Comparison of ENCODE assay signal across 19 cellular contexts in genomic region chr18:42069036-42069435, GRCh38.
DNase-seq lines count a peak whose midpoint lies in the region; ATAC-seq, FAIRE-seq and TF ChIP-seq lines count a peak whose summit lies in the region.
"Had no signal": no experiment of that assay in that cellular context is flagged by ENCODE, and none has a peak within 500 bp of the region (broad histone marks: within the 10 kb centered on the region; RNA-seq: fewer than 3 reads in every experiment).

No MANE protein-coding gene starts in this region.

- TF ChIP-seq CTCF in GM12878 (IDR thresholded peaks at IDR 0.05 in 2 of 3, conservative IDR thresholded peaks at IDR 0.05 in 1 of 3; ENCODE audit: control insufficient read depth in 2 of 3, extremely low read depth in 1 of 3, insufficient read depth in 1 of 3, low read depth in 3 of 3, low read length in 3 of 3): no peak

- CTCF ChIA-PET in GM12878 (lab: Yijun Ruan, JAX): interaction anchor here (1.0 to 10.4 kb wide), 6 partner anchors 10 to 41 kb away, joined by 3 to 104 read pairs (median 4); no protein-coding TSS in a partner anchor
- CTCF ChIA-PET in activated CD8-positive, alpha-beta memory T cell treated with anti-CD3 and anti-CD28 coated beads, Interleukin-2, amount 10 ng/mL, durations not matched to agents 7 days and 5 days (lab: Charles Lee): interaction anchor here (1.5 to 3.7 kb wide), 2 partner anchors 16 to 18 kb away, joined by 5 to 14 read pairs; no protein-coding TSS in a partner anchor

- no TSS peak for BruUV-seq in GM12878 (replicated peaks; lab: Mats Ljungman, UMichigan)

- H3K4me3 ChIP-seq in GM12878 (no peak overlapping the region), MG63 (no peak overlapping the region)
- H3K4me3 ChIP-seq: A549, HAP-1, K562 had no signal

- H3K27me3 ChIP-seq in GM12878 (replicated peaks in 1 of 2; ENCODE audit: control insufficient read depth in 2 of 2, insufficient read depth in 2 of 2, low read length in 1 of 2) (no peaks in the 10 kb centered on the region), MG63 (no peaks in the 10 kb centered on the region)
- H3K27me3 ChIP-seq: BE2C had no signal

- H3K9me3 ChIP-seq in GM12878 (replicated peaks; ENCODE audit: control insufficient read depth, insufficient read depth, low read length): no peaks in the 10 kb centered on the region
- no peaks in the 10 kb centered on the region for H3K9me3 ChIP-seq in MG63
- H3K9me3 ChIP-seq: A549, BE2C, HAP-1 had no signal

- RAD21 ChIA-PET in GM12878 (lab: Charles Lee; ENCODE audit: unreplicated experiment): interaction anchor here (1.4 kb wide), 1 partner anchor 17 kb away, joined by 6 read pairs; no protein-coding TSS in a partner anchor

- no peak for TF ChIP-seq EP300 in GM12878 (IDR thresholded peaks at IDR 0.05; ENCODE audit: borderline replicate concordance in 1 of 2, control insufficient read depth in 1 of 2, low read depth in 2 of 2, low read length in 2 of 2)

- H3K36me3 ChIP-seq in GM12878 (ENCODE audit: control insufficient read depth in 2 of 2, insufficient read depth in 2 of 2, low read length in 1 of 2) (peaks cover 0 to 14% of the 10 kb centered on the region in 2 experiments; a peak in 2 of 4 replicates), MG63 (no peaks in the 10 kb centered on the region)
- H3K36me3 ChIP-seq: BE2C, HAP-1 had no signal

- intact Hi-C loops in GM12878 (cut with micrococcal nuclease; ENCODE audit: unreplicated experiment): no loop called here

- SMC1A ChIA-PET in GM12878 (lab: Charles Lee; ENCODE audit: uncharacterized antibody, unreplicated experiment): interaction anchor here (0.5 to 2.0 kb wide), 4 partner anchors 9 to 29 kb away, joined by 3 to 6 read pairs (median 3); no protein-coding TSS in a partner anchor

- H3K9ac ChIP-seq in GM12878 (ENCODE audit: control insufficient read depth, insufficient read depth, low read length): no peak overlapping the region

- H3K27ac Mint-ChIP-seq in activated CD8-positive, alpha-beta memory T cell treated with anti-CD3 and anti-CD28 coated beads, Interleukin-2, amount 10 ng/mL, durations not matched to agents 7 days and 5 days: no peak overlapping the region
- H3K27ac Mint-ChIP-seq: HFFc6 had no signal

- peak; percentile 7 for FAIRE-seq in GM12878 (lab: Jason Lieb, UNC)
- FAIRE-seq: A549, GM12892, GM19239, H1, K562 had no signal

- no peaks in the 10 kb centered on the region for H3K27me3 Mint-ChIP-seq in activated CD8-positive, alpha-beta memory T cell treated with anti-CD3 and anti-CD28 coated beads, Interleukin-2, amount 10 ng/mL, durations not matched to agents 7 days and 5 days
- H3K27me3 Mint-ChIP-seq: CD4-positive, alpha-beta memory T cell had no signal

- in situ Hi-C loops in GM12878 (cut with MboI): no loop called here

- TF ChIP-seq POLR2A in GM12878 (IDR thresholded peaks at IDR 0.05; ENCODE audit: low read depth, low read length): no peak

- no peaks in the 10 kb centered on the region for H4K20me1 ChIP-seq in GM12878 (ENCODE audit: control insufficient read depth, insufficient read depth)

- H3K27ac ChIP-seq in GM12878 (ENCODE audit: control insufficient read depth, insufficient read depth): no peak overlapping the region
- H3K27ac ChIP-seq: A549, C4-2B, HL-60 had no signal

- peaks cover 57% of the 10 kb centered on the region for H3K36me3 Mint-ChIP-seq in activated CD8-positive, alpha-beta memory T cell treated with anti-CD3 and anti-CD28 coated beads, Interleukin-2, amount 10 ng/mL, durations not matched to agents 7 days and 5 days

- no peaks in the 10 kb centered on the region for H3K79me2 ChIP-seq in GM12878 (ENCODE audit: control insufficient read depth, insufficient read depth, low read length)

- no peaks in the 10 kb centered on the region for H3K9me3 Mint-ChIP-seq in activated CD8-positive, alpha-beta memory T cell treated with anti-CD3 and anti-CD28 coated beads, Interleukin-2, amount 10 ng/mL, durations not matched to agents 7 days and 5 days (ENCODE audit: low read depth)
- H3K9me3 Mint-ChIP-seq: HFFc6 had no signal

- POLR2A ChIA-PET in GM12878 (lab: Charles Lee): interaction anchor here (0.5 to 0.7 kb wide), 3 partner anchors 21 to 555 kb away, joined by 3 to 8 read pairs (median 3); no protein-coding TSS in a partner anchor

- H3K4me2 ChIP-seq in GM12878 (ENCODE audit: control insufficient read depth, insufficient read depth): no peak overlapping the region
- H3K4me2 ChIP-seq: A549 had no signal

- no peak overlapping the region for H3K4me3 Mint-ChIP-seq in activated CD8-positive, alpha-beta memory T cell treated with anti-CD3 and anti-CD28 coated beads, Interleukin-2, amount 10 ng/mL, durations not matched to agents 7 days and 5 days
- H3K4me3 Mint-ChIP-seq: CD4-positive, alpha-beta memory T cell; HFFc6 had no signal

- no peaks in the 10 kb centered on the region for H3K4me1 ChIP-seq in GM12878 (ENCODE audit: control insufficient read depth, insufficient read depth, low read length)
- H3K4me1 ChIP-seq: A549, BE2C, HAP-1 had no signal

- DNase-seq in NCI-H69 (lab: John Stamatoyannopoulos, UW) (peak; percentile 26), GM12878 (ENCODE audit: low read depth, low spot score) (no peak), glomerular visceral epithelial cell (ENCODE audit: extremely low spot score) (peak; percentile 17), anterior cingulate cortex (lab: John Stamatoyannopoulos, UW) (no peak), HPDE6-E6E7 (ENCODE audit: extremely low spot score) (no peak), MG63 (no peak)
- no peak for DNase-seq in activated CD8-positive, alpha-beta memory T cell treated with anti-CD3 and anti-CD28 coated beads, Interleukin-2, amount 10 ng/mL, durations not matched to agents 7 days and 5 days
- DNase-seq: BE2C; CD4-positive, alpha-beta memory T cell; DMS53; HFFc6 had no signal

- no peak for TF ChIP-seq RAD21 in GM12878 (IDR thresholded peaks at IDR 0.05; ENCODE audit: insufficient read depth, low read depth, low read length)

- ATAC-seq in GM12878: no peak
- ATAC-seq in activated CD8-positive, alpha-beta memory T cell treated with anti-CD3 and anti-CD28 coated beads, Interleukin-2, amount 10 ng/mL, durations not matched to agents 7 days and 5 days: no peak
- ATAC-seq: A549, K562 had no signal

- peaks cover 11% of the 10 kb centered on the region for H3K4me1 Mint-ChIP-seq in activated CD8-positive, alpha-beta memory T cell treated with anti-CD3 and anti-CD28 coated beads, Interleukin-2, amount 10 ng/mL, durations not matched to agents 7 days and 5 days

- no peak overlapping the region for H2AFZ ChIP-seq in GM12878 (ENCODE audit: control insufficient read depth, low read depth, low read length)

TF ChIP-seq in GM12878, 131 proteins besides CTCF, POLR2A, EP300 and RAD21:
- TF ChIP-seq, protein P1, sequence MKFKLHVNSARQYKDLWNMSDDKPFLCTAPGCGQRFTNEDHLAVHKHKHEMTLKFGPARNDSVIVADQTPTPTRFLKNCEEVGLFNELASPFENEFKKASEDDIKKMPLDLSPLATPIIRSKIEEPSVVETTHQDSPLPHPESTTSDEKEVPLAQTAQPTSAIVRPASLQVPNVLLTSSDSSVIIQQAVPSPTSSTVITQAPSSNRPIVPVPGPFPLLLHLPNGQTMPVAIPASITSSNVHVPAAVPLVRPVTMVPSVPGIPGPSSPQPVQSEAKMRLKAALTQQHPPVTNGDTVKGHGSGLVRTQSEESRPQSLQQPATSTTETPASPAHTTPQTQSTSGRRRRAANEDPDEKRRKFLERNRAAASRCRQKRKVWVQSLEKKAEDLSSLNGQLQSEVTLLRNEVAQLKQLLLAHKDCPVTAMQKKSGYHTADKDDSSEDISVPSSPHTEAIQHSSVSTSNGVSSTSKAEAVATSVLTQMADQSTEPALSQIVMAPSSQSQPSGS (IDR thresholded peaks at IDR 0.05; ENCODE audit: low read length): no peak
- TF ChIP-seq RELA (IDR thresholded peaks at IDR 0.05; ENCODE audit: borderline replicate concordance, partially characterized antibody) (no peak), ZBED1 (IDR thresholded peaks at IDR 0.05; ENCODE audit: borderline replicate concordance) (no peak), RUNX3 (IDR thresholded peaks at IDR 0.05; ENCODE audit: low read length) (no peak), CHD1 (IDR thresholded peaks at IDR 0.05; ENCODE audit: low read depth, low read length) (no peak), FOXM1 (IDR thresholded peaks at IDR 0.05; ENCODE audit: low read depth, low read length) (no peak)

Comparison
In these comparisons a context has a peak if more than half of its experiments do, and no peak if none do; other contexts are left out.
1. DNase-seq: peak in NCI-H69 (single experiment) and glomerular visceral epithelial cell (single experiment); none in GM12878 (single experiment), anterior cingulate cortex (0 of 58), activated CD8-positive, alpha-beta memory T cell treated with anti-CD3 and anti-CD28 coated beads, Interleukin-2, amount 10 ng/mL, durations not matched to agents 7 days and 5 days (single experiment), HPDE6-E6E7 (single experiment) and MG63 (single experiment).